8 cellular contexts compared by ENCODE assay signal in the genomic region with DNA sequence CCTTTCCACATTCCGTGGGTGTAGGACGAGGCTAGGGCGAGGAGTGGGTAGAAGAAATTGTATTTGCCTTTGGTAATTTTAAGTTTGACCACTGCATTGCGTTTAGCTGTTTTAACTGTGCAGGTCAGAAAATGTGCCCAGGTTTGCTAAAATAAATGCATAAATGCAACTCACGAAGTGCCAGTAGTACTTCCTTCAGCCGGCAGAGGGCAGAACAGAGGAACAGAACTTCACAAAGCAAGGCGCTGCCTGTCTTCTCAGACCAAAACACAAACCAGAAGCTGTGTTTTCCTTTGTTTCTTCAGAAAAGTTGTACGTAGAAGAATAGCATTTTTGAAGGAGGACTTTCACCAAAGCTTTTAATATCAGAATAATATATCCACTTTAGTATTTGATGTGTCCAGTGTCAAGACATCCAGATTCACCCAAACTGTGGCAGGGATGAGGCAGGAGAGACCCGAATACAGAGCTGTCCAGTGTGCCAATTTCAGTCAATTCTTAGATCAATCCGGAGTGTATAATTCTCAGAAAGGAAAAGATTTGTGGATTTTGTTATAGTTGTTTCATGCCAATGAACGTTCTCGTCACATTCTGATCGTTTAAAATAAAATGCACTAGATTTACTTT.
DNase-seq lines count a peak whose midpoint lies in the region; ATAC-seq and TF ChIP-seq lines count a peak whose summit lies in the region.

No MANE protein-coding gene starts in this region.

- TF ChIP-seq POLR2A in tibial nerve (IDR thresholded peaks at IDR 0.05), result no peak

- ATAC-seq in HG02885 (IDR thresholded peaks at IDR 0.05; ENCODE audit: poor library complexity, unreplicated experiment), result peak; percentile 71

- H3K4me1 ChIP-seq in cardiac muscle cell (ENCODE audit: low read depth) (no peaks in the 10 kb centered on the region), NT2/D1 (ENCODE audit: insufficient read depth, insufficient read length) (no peaks in the 10 kb centered on the region), tibial nerve (peaks cover 0 to 3% (median 0%) of the 10 kb centered on the region in 4 donors)

- TF ChIP-seq CTCF in cardiac muscle cell (IDR thresholded peaks at IDR 0.05; ENCODE audit: low read depth, low read length) (peak; percentile 81), tibial nerve (IDR thresholded peaks at IDR 0.05) (peak; percentile 76 to 84 (median 81))

- no peaks in the 10 kb centered on the region for H3K9me3 ChIP-seq in cardiac muscle cell (ENCODE audit: low read depth)
- no peaks in the 10 kb centered on the region for H3K9me3 ChIP-seq in NT2/D1 (ENCODE audit: insufficient read depth, low read length)
- H3K9me3 ChIP-seq in tibial nerve, result no peaks in the 10 kb centered on the region

- no peak overlapping the region for H3K27ac ChIP-seq in cardiac muscle cell
- peak overlapping the region in 2 of 4 donors; percentile 13 to 36 for H3K27ac ChIP-seq in tibial nerve

- H3K4me3 ChIP-seq in cardiac muscle cell (no peak overlapping the region), NT2/D1 (ENCODE audit: insufficient read length, low read depth) (no peak overlapping the region), tibial nerve (peak overlapping the region; percentile 8 to 33 (median 17))

- WGBS in tibial nerve, 2 donors, result 20 to 24% methylated on average over 13 of the region's 13 CpGs

- intact Hi-C loops in cardiac septum (cut with DNase I), result no loop called here

- H3K36me3 ChIP-seq in cardiac muscle cell (no peaks in the 10 kb centered on the region), NT2/D1 (ENCODE audit: insufficient read depth, insufficient read length, low read length) (no peaks in the 10 kb centered on the region), tibial nerve (no peaks in the 10 kb centered on the region)

- H3K27me3 ChIP-seq in cardiac muscle cell (no peaks in the 10 kb centered on the region), NT2/D1 (ENCODE audit: insufficient read depth, insufficient read length) (no peaks in the 10 kb centered on the region), tibial nerve (no peaks in the 10 kb centered on the region)

- TF ChIP-seq EP300 in tibial nerve (IDR thresholded peaks at IDR 0.05), result no peak

- DNase-seq in cardiac muscle cell (ENCODE audit: low read depth in 1 of 2, low spot score in 1 of 2) (peak; percentile 70), cardiac septum (ENCODE audit: low spot score) (no peak), NT2/D1 (ENCODE audit: low read depth, low spot score) (peak; percentile 57), fibroblast of peridontal ligament (ENCODE audit: extremely low read depth) (peak; percentile 68), nucleus accumbens (lab: John Stamatoyannopoulos, UW) (peak in 52 of 56 donors; percentile 4 to 87 (median 42)), tibial nerve (ENCODE audit: low spot score in 2 of 2) (peak; percentile 78 to 96)
- DNase-seq in activated T-cell treated with anti-CD3 and anti-CD28 coated beads, Interleukin-2, amount 50 U/mL, for 1 hour, result peak; percentile 49

- H3K9ac ChIP-seq in NT2/D1 (ENCODE audit: insufficient read length, low read depth), result no peak overlapping the region

Comparison
In these comparisons a context has a peak if more than half of its experiments do, and no peak if none do; other contexts are left out.
1. H3K4me3 ChIP-seq: peak in tibial nerve (4 of 4); none in cardiac muscle cell (single experiment) and NT2/D1 (single experiment).